Comparison of ENCODE assay signal across 22 cellular contexts in the genomic region with DNA sequence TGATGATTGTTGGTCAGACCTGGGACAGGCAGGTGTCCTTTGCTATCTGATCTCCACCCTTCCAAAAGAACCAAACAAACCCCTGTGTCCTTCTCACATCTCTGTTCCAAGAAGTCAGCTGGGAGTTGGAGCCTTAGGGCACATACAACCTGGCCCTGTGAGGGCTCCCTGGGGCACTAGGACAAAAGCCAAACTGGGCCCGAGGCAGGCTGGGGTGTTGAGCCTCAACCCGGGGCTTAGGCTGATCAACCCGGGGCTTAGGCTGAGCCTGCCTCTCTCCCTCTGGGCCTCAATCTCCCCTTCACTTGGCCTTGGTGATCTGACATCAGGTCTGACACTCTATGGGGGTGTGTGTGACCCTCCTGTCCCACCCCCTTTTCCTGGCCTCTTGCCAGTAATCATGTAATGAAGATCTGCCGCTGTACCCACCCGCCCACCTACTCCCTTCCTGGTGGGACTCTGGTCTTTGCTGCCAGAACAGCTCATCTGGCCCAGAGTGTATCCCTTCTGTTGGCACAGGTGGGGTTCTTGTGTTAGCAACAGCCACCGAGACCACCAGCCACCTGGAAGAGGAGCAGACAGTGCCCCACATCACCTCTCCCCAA.
"Had no signal": no experiment of that assay in that cellular context is flagged by ENCODE, and none has a peak within 500 bp of the region (broad histone marks: within the 10 kb centered on the region; RNA-seq: fewer than 3 reads in every experiment).

No MANE protein-coding gene starts in this region.

- DNase-seq: activated CD4-positive, alpha-beta T cell treated with anti-CD3 and anti-CD28 coated beads for 1 hour; activated CD4-positive, alpha-beta T cell treated with anti-CD3 and anti-CD28 coated beads, Interleukin-2, amount 50 U/mL, for 1 hour; activated CD8-positive, alpha-beta T cell treated with anti-CD3 and anti-CD28 coated beads, Interleukin-2, amount 10 ng/mL, durations not matched to agents 7 days and 5 days; activated gamma-delta T cell treated with Interleukin-2 at 50 U/mL for 16 hours; anterior cingulate cortex; brain microvascular endothelial cell; central memory CD4-positive, alpha-beta T cell; colonic mucosa; endodermal cell; esophagus squamous epithelium; head of caudate nucleus; hypothalamus; mesendoderm; mucosa of descending colon; nephron progenitor cell; occipital lobe; stimulated activated CD4-positive, alpha-beta T cell treated with anti-CD3 and anti-CD28 coated beads, Interleukin-4, amount 100 ng/mL, for 24 hours; stimulated activated naive CD8-positive, alpha-beta T cell treated with anti-CD3 and anti-CD28 coated beads, Interleukin-15, Interleukin-2, amounts not matched to agents 100 U/mL and 50 U/mL, for 24 hours; tibial artery had no signal

- H3K27me3 ChIP-seq: brain microvascular endothelial cell, colonic mucosa, esophagus squamous epithelium, gastroesophageal sphincter, tibial artery had no signal

- H3K4me1 ChIP-seq: colonic mucosa, gastroesophageal sphincter, lower lobe of right lung, tibial artery had no signal

- H3K27ac ChIP-seq: brain microvascular endothelial cell, colonic mucosa, esophagus squamous epithelium, gastroesophageal sphincter, lower lobe of right lung, tibial artery, VCaP had no signal

- H3K4me3 ChIP-seq: colonic mucosa, esophagus squamous epithelium, gastroesophageal sphincter, lower lobe of right lung, mucosa of descending colon, tibial artery had no signal

- H3K9me3 ChIP-seq: colonic mucosa, esophagus squamous epithelium, gastroesophageal sphincter, lower lobe of right lung, mucosa of descending colon, tibial artery had no signal

- H3K36me3 ChIP-seq: brain microvascular endothelial cell, colonic mucosa, esophagus squamous epithelium, gastroesophageal sphincter, lower lobe of right lung, tibial artery had no signal

- ATAC-seq: activated CD8-positive, alpha-beta T cell treated with anti-CD3 and anti-CD28 coated beads, Interleukin-2, amount 10 ng/mL, durations not matched to agents 7 days and 5 days; gastroesophageal sphincter; lower lobe of right lung; mucosa of descending colon; stimulated activated naive CD8-positive, alpha-beta T cell treated with anti-CD3 and anti-CD28 coated beads, Interleukin-15, Interleukin-2, amounts not matched to agents 100 U/mL and 50 U/mL, for 24 hours had no signal
